ENCODE assay signal across 8 cellular contexts in the genomic region with DNA sequence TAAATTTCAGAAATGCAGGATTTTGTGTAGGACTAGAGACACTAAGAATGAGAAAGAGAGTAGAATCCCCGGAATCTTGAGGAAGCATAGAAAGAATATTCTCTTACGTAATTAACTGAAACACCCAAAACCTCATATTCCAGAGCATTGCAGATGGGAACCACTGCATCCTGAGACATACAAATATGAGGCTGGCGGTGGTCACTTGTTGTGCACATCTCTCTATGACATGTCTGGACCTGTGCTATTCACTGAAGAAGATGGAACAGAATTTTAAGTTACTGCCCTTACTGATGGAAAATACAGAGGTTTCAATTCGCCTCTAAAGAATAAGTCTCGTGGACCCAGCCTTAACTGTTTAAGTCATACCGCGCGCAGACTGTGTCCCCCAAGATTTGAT. TPM values are rescaled to one million over a fixed set of nuclear protein-coding genes. Genes with fewer than 3 reads are reported as not detected.
DNase-seq lines count a peak whose midpoint lies in the region; ATAC-seq, FAIRE-seq and TF ChIP-seq lines count a peak whose summit lies in the region.

No MANE protein-coding gene starts in this region.

- TF ChIP-seq POLR2A in HepG2 (IDR thresholded peaks at IDR 0.05; ENCODE audit: insufficient read depth in 1 of 2, low read depth in 2 of 2, low read length in 2 of 2) (no peak), upper lobe of left lung (IDR thresholded peaks at IDR 0.05) (no peak)

- BruUV-seq in HepG2 (replicated peaks; lab: Mats Ljungman, UMichigan) = no TSS peak

- H3K4me2 ChIP-seq in HepG2 (ENCODE audit: low read depth, low read length) = peak overlapping the region; percentile 89

- FAIRE-seq in HepG2 (lab: Jason Lieb, UNC) = no peak

- CTCF ChIA-PET in HepG2 (lab: Yijun Ruan, JAX; ENCODE audit: low intra/inter-chr PET ratio, low total read pairs) = no interaction called here

- H3K9ac ChIP-seq in HepG2 (ENCODE audit: insufficient read depth, low read depth, low read length) = peak overlapping the region; percentile 78

- POLR2A ChIA-PET in HepG2 (lab: Yijun Ruan, JAX) = interaction anchor here (0.8 to 4.1 kb wide), 11 partner anchors 14 to 462 kb away, joined by 3 to 49 read pairs (median 4); partner anchors contain the start of genes MTMR4, PRR11 and SKA2

- peak overlapping the region; percentile 97 to 99 for H3K27ac Mint-ChIP-seq in activated naive CD4-positive, alpha-beta T cell treated with anti-CD3 and anti-CD28 coated beads, Interleukin-2, amount 50 U/mL, for 72 hours

- no peak for TF ChIP-seq RAD21 in HepG2 (CRISPR knock-in tag; IDR thresholded peaks at IDR 0.05)

- peak overlapping the region; percentile 99 for H2AFZ ChIP-seq in HepG2 (ENCODE audit: low read length)

- 46% methylated on average over 8 of the region's 8 CpGs for WGBS in HepG2 (ENCODE audit: low lambda C conversion rate)
- 70 to 77% methylated on average over 8 of the region's 8 CpGs for WGBS in upper lobe of left lung, 2 donors

- H3K27ac ChIP-seq in cardiac muscle cell (no peak overlapping the region), HepG2 (ENCODE audit: extremely low read length, insufficient read depth, low read length) (peak overlapping the region; percentile 77), upper lobe of left lung (peak overlapping the region; percentile 70 to 88 (median 82))

- in situ Hi-C loops in HepG2 (cut with HindIII; ENCODE audit: extremely low pct_ligation_motif_present, low pct_unique_long_range_greater_than_20kb) = no loop called here

- H3K27me3 ChIP-seq in cardiac muscle cell (no peaks in the 10 kb centered on the region), HepG2 (ENCODE audit: control insufficient read depth in 1 of 2, insufficient read depth in 2 of 2, low read length in 2 of 2) (no peaks in the 10 kb centered on the region; a peak in 1 of 5 replicates), upper lobe of left lung (no peaks in the 10 kb centered on the region)

- no peak for TF ChIP-seq EP300 in HepG2 (IDR thresholded peaks at IDR 0.05; ENCODE audit: low read depth in 2 of 2, low read length in 2 of 2)
- no peak for TF ChIP-seq EP300 in HepG2 (CRISPR knock-in tag; IDR thresholded peaks at IDR 0.05; ENCODE audit: borderline replicate concordance)
- TF ChIP-seq EP300 in upper lobe of left lung (IDR thresholded peaks at IDR 0.05) = no peak

- no peak for TF ChIP-seq CTCF in cardiac muscle cell (IDR thresholded peaks at IDR 0.05; ENCODE audit: low read depth, low read length)
- no peak for TF ChIP-seq CTCF in HepG2 (CRISPR knock-in tag; IDR thresholded peaks at IDR 0.05)
- no peak for TF ChIP-seq CTCF in upper lobe of left lung (IDR thresholded peaks at IDR 0.05)

- peaks cover 18 to 27% of the 10 kb centered on the region in 2 donors for H3K36me3 Mint-ChIP-seq in activated naive CD4-positive, alpha-beta T cell treated with anti-CD3 and anti-CD28 coated beads, Interleukin-2, amount 50 U/mL, for 72 hours

- no peaks in the 10 kb centered on the region for H3K9me3 Mint-ChIP-seq in activated naive CD4-positive, alpha-beta T cell treated with anti-CD3 and anti-CD28 coated beads, Interleukin-2, amount 50 U/mL, for 72 hours

- intact Hi-C loops in left ventricle myocardium superior (cut with micrococcal nuclease) = no loop called here
- intact Hi-C loops in HepG2 (cut with micrococcal nuclease; ENCODE audit: unreplicated experiment) = loop anchor here (5.0 kb wide), 1 partner anchor 176 kb away; no protein-coding TSS in a partner anchor

- peaks cover 19% of the 10 kb centered on the region for H3K79me2 ChIP-seq in HepG2 (ENCODE audit: insufficient read depth, low read length)

- no peaks in the 10 kb centered on the region for H3K4me1 ChIP-seq in cardiac muscle cell (ENCODE audit: low read depth)
- H3K4me1 ChIP-seq in HepG2 (ENCODE audit: insufficient read depth, low read length) = peaks cover 26% of the 10 kb centered on the region
- H3K4me1 ChIP-seq in upper lobe of left lung = peaks cover 9 to 23% (median 14%) of the 10 kb centered on the region in 4 donors

- H3K9me3 ChIP-seq in cardiac muscle cell (ENCODE audit: low read depth) (no peaks in the 10 kb centered on the region), HepG2 (ENCODE audit: low read length) (no peaks in the 10 kb centered on the region), upper lobe of left lung (no peaks in the 10 kb centered on the region)

- DNase-seq in cardiac muscle cell (ENCODE audit: low read depth in 1 of 2, low spot score in 1 of 2) = no peak
- no peak for DNase-seq in left ventricle myocardium superior
- DNase-seq in activated naive CD4-positive, alpha-beta T cell treated with anti-CD3 and anti-CD28 coated beads, Interleukin-2, amount 50 U/mL, for 72 hours (ENCODE audit: low spot score in 2 of 2) = no peak
- DNase-seq in HepG2 (ENCODE audit: low spot score) = no peak
- DNase-seq in upper lobe of left lung = no peak
- DNase-seq in occipital lobe (lab: John Stamatoyannopoulos, UW) = no peak
- DNase-seq in kidney glomerular epithelial cell (lab: John Stamatoyannopoulos, UW) = no peak

- peak overlapping the region; percentile 25 for H3K4me3 ChIP-seq in cardiac muscle cell
- peak overlapping the region; percentile 63 to 85 (median 69) for H3K4me3 ChIP-seq in HepG2 (replicated peaks in 1 of 3; ENCODE audit: insufficient read depth in 1 of 3, low read depth in 2 of 3, low read length in 3 of 3)
- H3K4me3 ChIP-seq in upper lobe of left lung = peak overlapping the region in 3 of 4 donors; percentile 72 to 76 (median 72)

- no peaks in the 10 kb centered on the region for H4K20me1 ChIP-seq in HepG2 (ENCODE audit: insufficient read depth, low read length)

- ATAC-seq in left ventricle myocardium superior (no peak), HepG2 (peak; percentile 22; the same call in 1 of the 3 replicates), upper lobe of left lung (ENCODE audit: low FRiP score in 2 of 2) (no peak), GM21515 (IDR thresholded peaks at IDR 0.05; ENCODE audit: unreplicated experiment) (no peak)
- ATAC-seq in activated naive CD4-positive, alpha-beta T cell treated with anti-CD3 and anti-CD28 coated beads, Interleukin-2, amount 50 U/mL, for 72 hours = no peak

- H3K36me3 ChIP-seq in cardiac muscle cell (no peaks in the 10 kb centered on the region), HepG2 (replicated peaks in 1 of 2; ENCODE audit: control insufficient read depth in 1 of 2, insufficient read depth in 2 of 2, low read length in 2 of 2) (0 out of 5 replicates have a peak, but pooled peaks cover 0 to 3% of the 10 kb centered on the region in 2 experiments), upper lobe of left lung (peaks cover 0 to 10% (median 0%) of the 10 kb centered on the region in 4 donors)

RNA-seq across cellular contexts. Expression of gene RAD51C, which starts 0.8 kb away (rescaled TPM):
- 10.9 and 14.8 TPM in 2 replicates for total RNA-seq in cardiac muscle cell
- 21.8 and 37.2 TPM in 2 replicates for polyA plus RNA-seq in cardiac muscle cell
- 39.4 TPM for total RNA-seq in left ventricle myocardium superior
- total RNA-seq in activated naive CD4-positive, alpha-beta T cell treated with anti-CD3 and anti-CD28 coated beads, Interleukin-2, amount 50 U/mL, for 72 hours = 10 to 100 TPM; 73.7 to 85.5 TPM
- 106 and 151 TPM in 2 replicates for total RNA-seq in HepG2 (2016; rRNA removed; fragmentation: Illumina TruSeq; extraction: Trizol)
- total RNA-seq in HepG2 (2016; cell fraction: cytosol; rRNA removed; fragmentation: Illumina TruSeq; extraction: Trizol; ENCODE audit: low read depth) = 50.0 and 53.5 TPM in 2 replicates
- total RNA-seq in HepG2 (2016; cell fraction: insoluble cytoplasmic fraction; rRNA removed; fragmentation: Illumina TruSeq; extraction: Trizol) = 110 and 163 TPM in 2 replicates
- total RNA-seq in HepG2 (2016; cell fraction: membrane; rRNA removed; fragmentation: Illumina TruSeq; extraction: Trizol) = 68.8 and 79.6 TPM in 2 replicates
- 50.4 and 54.3 TPM in 2 replicates for total RNA-seq in HepG2 (2016; cell fraction: nucleus; rRNA removed; fragmentation: Illumina TruSeq; extraction: Trizol)
- polyA plus RNA-seq in HepG2 (2011; rRNA removed) = 27.3 and 38.5 TPM in 2 replicates
- polyA plus RNA-seq in HepG2 (2011; cell fraction: cytosol; rRNA removed) = 23.1 and 25.8 TPM in 2 replicates
- polyA plus RNA-seq in HepG2 (2011; cell fraction: nucleus; rRNA removed) = 8.0 and 12.1 TPM in 2 replicates
- 34.0 and 48.5 TPM in 2 replicates for polyA plus RNA-seq in HepG2 (2012)
- polyA plus RNA-seq in HepG2 (2016; cell fraction: cytosol; fragmentation: Illumina TruSeq; extraction: Trizol; ENCODE audit: low read depth) = 57.5 and 61.7 TPM in 2 replicates
- polyA plus RNA-seq in HepG2 (2016; cell fraction: insoluble cytoplasmic fraction; fragmentation: Illumina TruSeq; extraction: Trizol; ENCODE audit: low read depth) = 139 and 168 TPM in 2 replicates
- 63.2 and 65.8 TPM in 2 replicates for polyA plus RNA-seq in HepG2 (2016; cell fraction: membrane; fragmentation: Illumina TruSeq; extraction: Trizol; ENCODE audit: low read depth)
- polyA plus RNA-seq in HepG2 (2016; cell fraction: nucleus; fragmentation: Illumina TruSeq; extraction: Trizol; ENCODE audit: insufficient read depth, low read depth) = 70.5 and 75.0 TPM in 2 replicates
- polyA minus RNA-seq in HepG2 (2011; rRNA and poly(A)+ RNA removed; ENCODE audit: low replicate concordance) = 6.8 and 14.3 TPM in 2 replicates
- polyA minus RNA-seq in HepG2 (2011; cell fraction: cytosol; rRNA and poly(A)+ RNA removed) = 7.0 and 7.6 TPM in 2 replicates
- polyA minus RNA-seq in HepG2 (2011; cell fraction: nucleus; rRNA and poly(A)+ RNA removed) = 19.2 and 27.5 TPM in 2 replicates
- 10 to 100 TPM; 10.9 to 21.0 (median 15.9) TPM for total RNA-seq in upper lobe of left lung
- 42.6 TPM for total RNA-seq in occipital lobe

RNA-seq across cellular contexts. Expression of gene TEX14, which starts 1.4 kb away (rescaled TPM):
- total RNA-seq in cardiac muscle cell = 0.25 and 0.60 TPM in 2 replicates
- polyA plus RNA-seq in cardiac muscle cell = 0.24 and 0.32 TPM in 2 replicates
- total RNA-seq in left ventricle myocardium superior = 0.15 TPM
- total RNA-seq in activated naive CD4-positive, alpha-beta T cell treated with anti-CD3 and anti-CD28 coated beads, Interleukin-2, amount 50 U/mL, for 72 hours = under 1 TPM; 0.18 to 0.98 TPM
- total RNA-seq in HepG2 (2016; rRNA removed; fragmentation: Illumina TruSeq; extraction: Trizol) = 0.07 TPM in 1 of 2 replicates, not detected in the other
- not detected in 2 replicates for total RNA-seq in HepG2 (2016; cell fraction: cytosol; rRNA removed; fragmentation: Illumina TruSeq; extraction: Trizol; ENCODE audit: low read depth)
- total RNA-seq in HepG2 (2016; cell fraction: insoluble cytoplasmic fraction; rRNA removed; fragmentation: Illumina TruSeq; extraction: Trizol) = not detected in 2 replicates
- total RNA-seq in HepG2 (2016; cell fraction: membrane; rRNA removed; fragmentation: Illumina TruSeq; extraction: Trizol) = not detected in 2 replicates
- total RNA-seq in HepG2 (2016; cell fraction: nucleus; rRNA removed; fragmentation: Illumina TruSeq; extraction: Trizol) = 0.06 TPM in 1 of 2 replicates, not detected in the other
- 0.03 and 0.04 TPM in 2 replicates for polyA plus RNA-seq in HepG2 (2011; rRNA removed)
- polyA plus RNA-seq in HepG2 (2011; cell fraction: cytosol; rRNA removed) = 0.01 and 0.03 TPM in 2 replicates
- polyA plus RNA-seq in HepG2 (2011; cell fraction: nucleus; rRNA removed) = 0.09 and 0.11 TPM in 2 replicates
- 0.08 TPM in 1 of 2 replicates, not detected in the other for polyA plus RNA-seq in HepG2 (2012)
- not detected in 2 replicates for polyA plus RNA-seq in HepG2 (2016; cell fraction: cytosol; fragmentation: Illumina TruSeq; extraction: Trizol; ENCODE audit: low read depth)
- polyA plus RNA-seq in HepG2 (2016; cell fraction: insoluble cytoplasmic fraction; fragmentation: Illumina TruSeq; extraction: Trizol; ENCODE audit: low read depth) = not detected in 2 replicates
- not detected in 2 replicates for polyA plus RNA-seq in HepG2 (2016; cell fraction: membrane; fragmentation: Illumina TruSeq; extraction: Trizol; ENCODE audit: low read depth)
- polyA plus RNA-seq in HepG2 (2016; cell fraction: nucleus; fragmentation: Illumina TruSeq; extraction: Trizol; ENCODE audit: insufficient read depth, low read depth) = not detected in 2 replicates
- 0.02 and 0.04 TPM in 2 replicates for polyA minus RNA-seq in HepG2 (2011; rRNA and poly(A)+ RNA removed; ENCODE audit: low replicate concordance)
- not detected in 2 replicates for polyA minus RNA-seq in HepG2 (2011; cell fraction: cytosol; rRNA and poly(A)+ RNA removed)
- polyA minus RNA-seq in HepG2 (2011; cell fraction: nucleus; rRNA and poly(A)+ RNA removed) = 0.12 and 0.26 TPM in 2 replicates
- total RNA-seq in upper lobe of left lung = 1 to 10 TPM in 3 of 6 donors, under 1 TPM in 3; 0.10 to 1.4 (median 0.63) TPM
- 0.31 TPM for total RNA-seq in occipital lobe
